ENCODE assay signal across 13 cellular contexts in genomic region chr3:190319660-190320059, GRCh38. TPM values are rescaled to one million over a fixed set of nuclear protein-coding genes. Genes with fewer than 3 reads are reported as not detected.
DNase-seq lines count a peak whose midpoint lies in the region; ATAC-seq and FAIRE-seq lines count a peak whose summit lies in the region.
"Had no signal": no experiment of that assay in that cellular context is flagged by ENCODE, and none has a peak within 500 bp of the region (broad histone marks: within the 10 kb centered on the region; RNA-seq: fewer than 3 reads in every experiment).

No MANE protein-coding gene starts in this region.

- H3K9me3 Mint-ChIP-seq in T-helper 2 cell treated with Interferon-gamma antibody and Interleukin-4, amounts not matched to agents 5 μg/mL and 100 μg/mL, for 36 hours, result no peaks in the 10 kb centered on the region

- FAIRE-seq in RCC 7860 (lab: Jason Lieb, UNC), result no peak
- FAIRE-seq: endothelial cell of umbilical vein had no signal

- DNase-seq in HPDE6-E6E7 (ENCODE audit: extremely low spot score) (peak; percentile 79), left lobe of liver (ENCODE audit: low spot score) (no peak), RCC 7860 (ENCODE audit: low spot score) (no peak), islet precursor cell (no peak), H4 (ENCODE audit: low spot score) (no peak)
- DNase-seq in T-helper 2 cell treated with Interferon-gamma antibody and Interleukin-4, amounts not matched to agents 5 μg/mL and 100 μg/mL, for 36 hours (ENCODE audit: low spot score), result peak; percentile 58
- DNase-seq in stimulated activated CD4-positive, alpha-beta T cell treated with anti-CD3 and anti-CD28 coated beads, Interleukin-1b, Interleukin-23, amount 100 ng/mL, for 48 hours, result peak; percentile 73
- DNase-seq: DMS153, left ventricle myocardium superior, NCI-H1092, SIG-M5 had no signal

- H3K36me3 Mint-ChIP-seq in T-helper 2 cell treated with Interferon-gamma antibody and Interleukin-4, amounts not matched to agents 5 μg/mL and 100 μg/mL, for 36 hours (ENCODE audit: low read depth), result no peaks in the 10 kb centered on the region

- ATAC-seq in esophagus mucosa, result peak; percentile 81
- ATAC-seq in left lobe of liver, result no peak
- ATAC-seq: left ventricle myocardium superior had no signal

- peaks cover 34% of the 10 kb centered on the region for H3K4me1 Mint-ChIP-seq in T-helper 2 cell treated with Interferon-gamma antibody and Interleukin-4, amounts not matched to agents 5 μg/mL and 100 μg/mL, for 36 hours (ENCODE audit: low read depth)

- peaks cover 13% of the 10 kb centered on the region for H3K27me3 Mint-ChIP-seq in T-helper 2 cell treated with Interferon-gamma antibody and Interleukin-4, amounts not matched to agents 5 μg/mL and 100 μg/mL, for 36 hours (ENCODE audit: low read depth)

- H3K4me3 Mint-ChIP-seq in T-helper 2 cell treated with Interferon-gamma antibody and Interleukin-4, amounts not matched to agents 5 μg/mL and 100 μg/mL, for 36 hours, result peak overlapping the region; percentile 27

- no peak overlapping the region for H3K27ac Mint-ChIP-seq in T-helper 2 cell treated with Interferon-gamma antibody and Interleukin-4, amounts not matched to agents 5 μg/mL and 100 μg/mL, for 36 hours

RNA-seq across cellular contexts. Expression of gene CLDN1, which starts 2.6 kb away (rescaled TPM):
- total RNA-seq in esophagus mucosa, result 40.3 TPM
- 109 TPM for total RNA-seq in left lobe of liver
- total RNA-seq in H4 (2014; rRNA removed; shearing (Covaris generic)), result 0.12 and 0.14 TPM in 2 replicates

Comparison
In these comparisons a context has a peak if more than half of its experiments do, and no peak if none do; other contexts are left out.
1. DNase-seq: peak in HPDE6-E6E7 (single experiment), T-helper 2 cell treated with Interferon-gamma antibody and Interleukin-4, amounts not matched to agents 5 μg/mL and 100 μg/mL, for 36 hours (single experiment) and stimulated activated CD4-positive, alpha-beta T cell treated with anti-CD3 and anti-CD28 coated beads, Interleukin-1b, Interleukin-23, amount 100 ng/mL, for 48 hours (single experiment); none in left lobe of liver (single experiment), RCC 7860 (single experiment), islet precursor cell (single experiment) and H4 (single experiment).
2. RNA of gene CLDN1, which starts 2.6 kb away (total RNA-seq): 109 TPM in left lobe of liver (single experiment) and 40.3 TPM in esophagus mucosa (single experiment); 0.12 to 0.14 TPM in H4; every median in the first group is over 10 times any median in the second.